Comparison of ENCODE assay signal across 20 cellular contexts in the genomic region with DNA sequence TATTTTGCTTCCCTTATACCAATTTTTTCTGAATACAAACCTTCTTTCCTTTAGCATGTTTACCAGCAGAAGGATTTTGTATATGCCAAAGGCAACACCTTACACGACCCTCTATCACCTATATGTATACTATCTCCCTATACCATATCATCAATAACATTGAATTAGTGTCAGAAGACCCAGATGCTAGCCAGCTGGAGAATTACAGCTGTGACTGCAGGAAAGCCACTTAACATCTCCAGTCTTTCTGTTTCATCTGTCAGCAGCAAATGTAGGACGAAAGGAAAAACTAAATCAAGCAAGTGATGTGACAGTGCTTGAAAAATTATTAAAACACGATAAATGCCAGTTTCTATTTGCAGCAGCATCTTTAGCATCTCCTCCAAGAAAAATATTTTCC.
DNase-seq lines count a peak whose midpoint lies in the region; ATAC-seq and TF ChIP-seq lines count a peak whose summit lies in the region.
"Had no signal": no experiment of that assay in that cellular context is flagged by ENCODE, and none has a peak within 500 bp of the region (broad histone marks: within the 10 kb centered on the region; RNA-seq: fewer than 3 reads in every experiment).

No MANE protein-coding gene starts in this region.

- H3K27me3 ChIP-seq in neural cell (ENCODE audit: insufficient read depth, low read depth, low read length) = no peaks in the 10 kb centered on the region
- H3K27me3 ChIP-seq: BLaER1 had no signal

- H3K9ac ChIP-seq in neural cell (ENCODE audit: low read length) = no peak overlapping the region
- H3K9ac ChIP-seq: BLaER1 had no signal

- no peaks in the 10 kb centered on the region for H3K36me3 ChIP-seq in neural cell (ENCODE audit: insufficient read depth, low read length)

- H4K20me1 ChIP-seq in neural cell (ENCODE audit: insufficient read depth) = no peaks in the 10 kb centered on the region

- H2AFZ ChIP-seq in neural cell (ENCODE audit: low read depth, low read length) = no peak overlapping the region
- H2AFZ ChIP-seq: GM23338 had no signal

- H3K4me2 ChIP-seq in neural cell (ENCODE audit: low read length) = no peak overlapping the region
- H3K4me2 ChIP-seq: BLaER1, GM23338 had no signal

- ATAC-seq in SK-N-SH treated with all-trans-retinoic acid at 6 μM for 48 hours = no peak
- ATAC-seq: GM12878, GM23338, HCT116 had no signal

- no peaks in the 10 kb centered on the region for H3K9me3 ChIP-seq in neural cell (ENCODE audit: low read length)

- H3F3A ChIP-seq in neural cell (ENCODE audit: insufficient read depth, low read length, poor library complexity, severe bottlenecking) = no peaks in the 10 kb centered on the region

- DNase-seq in NCI-H2227 (lab: John Stamatoyannopoulos, UW; ENCODE audit: unreplicated experiment) (peak; percentile 17), NCI-H2227 treated with DMSO at 0.1 percent for 48 hours (lab: John Stamatoyannopoulos, UW) (no peak), NCI-H82 treated with DMSO at 0.1 percent for 48 hours (lab: John Stamatoyannopoulos, UW; ENCODE audit: unreplicated experiment) (peak; percentile 81), T1000 (lab: John Stamatoyannopoulos, UW) (no peak), C1 segment of cervical spinal cord (lab: John Stamatoyannopoulos, UW) (no peak), NCI-H2171 (lab: John Stamatoyannopoulos, UW) (no peak)
- DNase-seq: CD4-positive, alpha-beta T cell; CD8-positive, alpha-beta memory T cell; DMS 273 treated with DMSO at 0.1 percent for 48 hours; DMS79; EL; GDM1; H9 had no signal

- H3K4me3 ChIP-seq in neural cell (ENCODE audit: low read length) = no peak overlapping the region
- H3K4me3 ChIP-seq: BLaER1, GM12878, GM23338 had no signal

- H3K79me2 ChIP-seq in neural cell (replicated peaks; ENCODE audit: insufficient read depth, low read length) = no peaks in the 10 kb centered on the region

- H3K9me2 ChIP-seq in neural cell (ENCODE audit: insufficient read depth, low read length) = no peaks in the 10 kb centered on the region

- peak overlapping the region; percentile 14 for H3K27ac ChIP-seq in neural cell (ENCODE audit: low read length)
- H3K27ac ChIP-seq: 22Rv1, BLaER1 had no signal

- peak; percentile 79 for TF ChIP-seq EP300 in neural cell (conservative IDR thresholded peaks at IDR 0.05; ENCODE audit: poor library complexity, severe bottlenecking)

- TF ChIP-seq CTCF in neural cell (IDR thresholded peaks at IDR 0.05; ENCODE audit: poor library complexity, severe bottlenecking) = no peak

- TF ChIP-seq RAD21 in neural cell (conservative IDR thresholded peaks at IDR 0.05) = no peak

TF ChIP-seq in SK-N-SH treated with all-trans-retinoic acid at 6 μM for 48 hours, 23 proteins besides CTCF, POLR2A, EP300 and RAD21:
- TF ChIP-seq TCF4 (CRISPR knock-in tag; IDR thresholded peaks at IDR 0.05; ENCODE audit: borderline replicate concordance) = peak; percentile 30; the same call in 1 of the 2 replicates
- no peak for TF ChIP-seq ZC3H10 (CRISPR knock-in tag; IDR thresholded peaks at IDR 0.05)

TF ChIP-seq in neural cell, 6 proteins besides CTCF, POLR2A, EP300 and RAD21:
- peak; percentile 28 for TF ChIP-seq REST (IDR thresholded peaks at IDR 0.05; ENCODE audit: borderline replicate concordance)
- peak; percentile 69 for TF ChIP-seq POLR2AphosphoS5 (IDR thresholded peaks at IDR 0.05)
- no peak for TF ChIP-seq TAF1 (IDR thresholded peaks at IDR 0.05; ENCODE audit: low read depth)
TF ChIP-seq in neural cell: peak in this region for 2.

Comparison
In these comparisons a context has a peak if more than half of its experiments do, and no peak if none do; other contexts are left out.
1. DNase-seq: peak in NCI-H2227 (single experiment) and NCI-H82 treated with DMSO at 0.1 percent for 48 hours (single experiment); none in NCI-H2227 treated with DMSO at 0.1 percent for 48 hours (single experiment), T1000 (single experiment), C1 segment of cervical spinal cord (0 of 14) and NCI-H2171 (single experiment).